In the genomic region with DNA sequence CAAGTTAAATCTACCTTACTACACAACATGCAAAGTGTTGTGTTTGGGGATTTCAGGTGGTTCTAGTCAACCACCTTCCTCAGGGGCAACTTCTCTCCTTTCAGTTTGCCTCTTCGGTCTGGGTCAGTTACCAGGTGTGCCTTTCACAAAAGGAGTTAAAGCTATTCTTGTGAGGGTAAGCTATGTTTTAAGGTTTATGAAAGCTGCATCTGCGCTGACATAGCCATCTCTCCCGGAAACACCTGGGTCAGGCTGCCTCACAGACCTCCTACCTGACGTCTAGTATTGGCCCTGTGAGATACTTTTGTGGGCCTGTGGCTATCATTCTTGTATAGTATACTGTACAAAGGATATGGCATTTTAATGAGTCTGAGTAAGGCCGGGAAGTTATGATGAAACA, we compare ENCODE assay signal across 33 cellular contexts.
DNase-seq lines count a peak whose midpoint lies in the region; ATAC-seq and TF ChIP-seq lines count a peak whose summit lies in the region.
"Had no signal": no experiment of that assay in that cellular context is flagged by ENCODE, and none has a peak within 500 bp of the region (broad histone marks: within the 10 kb centered on the region; RNA-seq: fewer than 3 reads in every experiment).

No MANE protein-coding gene starts in this region.

- CTCF ChIA-PET in activated CD8-positive, alpha-beta T cell treated with anti-CD3 and anti-CD28 coated beads for 36 hours (lab: Charles Lee): interaction anchor here (1.4 kb wide), 1 partner anchor 49 kb away, joined by 4 read pairs; no protein-coding TSS in a partner anchor
- CTCF ChIA-PET in activated CD8-positive, alpha-beta T cell treated with anti-CD3 and anti-CD28 coated beads, Interleukin-2, amount 10 ng/mL, durations not matched to agents 7 days and 5 days (lab: Charles Lee): no interaction called here

- TF ChIP-seq CTCF in activated CD8-positive, alpha-beta T cell treated with anti-CD3 and anti-CD28 coated beads for 36 hours (IDR thresholded peaks at IDR 0.05): no peak
- TF ChIP-seq CTCF in mucosa of descending colon (IDR thresholded peaks at IDR 0.05) (no peak), heart right ventricle (IDR thresholded peaks at IDR 0.05) (no peak)

- no peak overlapping the region for H3K4me3 Mint-ChIP-seq in activated CD8-positive, alpha-beta T cell treated with anti-CD3 and anti-CD28 coated beads for 36 hours
- no peak overlapping the region for H3K4me3 Mint-ChIP-seq in activated CD8-positive, alpha-beta T cell treated with anti-CD3 and anti-CD28 coated beads, Interleukin-2, amount 10 ng/mL, durations not matched to agents 7 days and 5 days
- no peak overlapping the region for H3K4me3 Mint-ChIP-seq in T-helper 17 cell
- H3K4me3 Mint-ChIP-seq: activated CD4-positive, alpha-beta T cell treated with anti-CD3 and anti-CD28 coated beads, Interleukin-2, amount 10 ng/mL, durations not matched to agents 24 days and 14 days; activated T-cell treated with anti-CD3 and anti-CD28 coated beads, Interleukin-2, amount 50 U/mL, for 24 hours; naive B cell; stimulated activated naive CD8-positive, alpha-beta T cell treated with anti-CD3 and anti-CD28 coated beads, Interleukin-15, Interleukin-2, amounts not matched to agents 100 ng/mL and 50 ng/mL, for 24 hours had no signal

- H3K9me3 Mint-ChIP-seq in activated CD8-positive, alpha-beta T cell treated with anti-CD3 and anti-CD28 coated beads for 36 hours: no peaks in the 10 kb centered on the region
- no peaks in the 10 kb centered on the region for H3K9me3 Mint-ChIP-seq in activated CD8-positive, alpha-beta T cell treated with anti-CD3 and anti-CD28 coated beads, Interleukin-2, amount 10 ng/mL, durations not matched to agents 7 days and 5 days (ENCODE audit: insufficient read depth)
- H3K9me3 Mint-ChIP-seq: activated CD4-positive, alpha-beta T cell treated with anti-CD3 and anti-CD28 coated beads, Interleukin-2, amount 10 ng/mL, durations not matched to agents 24 days and 14 days; activated T-cell treated with anti-CD3 and anti-CD28 coated beads, Interleukin-2, amount 50 U/mL, for 24 hours; naive B cell; stimulated activated naive CD8-positive, alpha-beta T cell treated with anti-CD3 and anti-CD28 coated beads, Interleukin-15, Interleukin-2, amounts not matched to agents 100 ng/mL and 50 ng/mL, for 24 hours had no signal

- H3K27ac ChIP-seq in right cardiac atrium (ENCODE audit: low read length) (no peak overlapping the region), heart right ventricle (no peak overlapping the region)
- H3K27ac ChIP-seq: 22Rv1, C4-2B, neutrophil, prostate gland, tibial nerve had no signal

- DNase-seq in activated CD8-positive, alpha-beta T cell treated with anti-CD3 and anti-CD28 coated beads for 36 hours: no peak
- no peak for DNase-seq in activated CD8-positive, alpha-beta T cell treated with anti-CD3 and anti-CD28 coated beads, Interleukin-2, amount 10 ng/mL, durations not matched to agents 7 days and 5 days
- DNase-seq in T-helper 17 cell (no peak), mucosa of descending colon (peak in 1 of 3 donors; percentile 21), right cardiac atrium (no peak), heart right ventricle (no peak)
- DNase-seq: activated CD4-positive, alpha-beta T cell treated with anti-CD3 and anti-CD28 coated beads, Interleukin-2, amount 10 ng/mL, durations not matched to agents 24 days and 14 days; activated gamma-delta T cell treated with Interleukin-2 at 50 U/mL for 16 hours; activated T-cell treated with anti-CD3 and anti-CD28 coated beads, Interleukin-2, amount 50 U/mL, for 24 hours; Caco-2; central memory CD4-positive, alpha-beta T cell; dermis blood vessel endothelial cell; heart left ventricle; kidney; MV-4-11; naive B cell; NCI-H2107; NCI-H345; NCI-H69; stimulated activated CD8-positive, alpha-beta memory T cell treated with anti-CD3 and anti-CD28 coated beads, Interleukin-4, amount 100 ng/mL, for 48 hours; SW 1271; T-helper 9 cell had no signal

- POLR2A ChIA-PET in activated CD8-positive, alpha-beta T cell treated with anti-CD3 and anti-CD28 coated beads for 36 hours (lab: Charles Lee): no interaction called here
- POLR2A ChIA-PET in activated CD8-positive, alpha-beta T cell treated with anti-CD3 and anti-CD28 coated beads, Interleukin-2, amount 10 ng/mL, durations not matched to agents 7 days and 5 days (lab: Charles Lee): no interaction called here

- H3K36me3 Mint-ChIP-seq in activated CD8-positive, alpha-beta T cell treated with anti-CD3 and anti-CD28 coated beads for 36 hours (ENCODE audit: low read depth): peaks cover 43% of the 10 kb centered on the region
- H3K36me3 Mint-ChIP-seq in activated CD8-positive, alpha-beta T cell treated with anti-CD3 and anti-CD28 coated beads, Interleukin-2, amount 10 ng/mL, durations not matched to agents 7 days and 5 days (ENCODE audit: low read depth): peaks cover 32% of the 10 kb centered on the region
- peaks cover 15% of the 10 kb centered on the region for H3K36me3 Mint-ChIP-seq in T-helper 17 cell (ENCODE audit: low read depth)

- H3K4me1 Mint-ChIP-seq in activated CD8-positive, alpha-beta T cell treated with anti-CD3 and anti-CD28 coated beads for 36 hours (ENCODE audit: low read depth): peaks cover 3% of the 10 kb centered on the region
- H3K4me1 Mint-ChIP-seq in activated CD8-positive, alpha-beta T cell treated with anti-CD3 and anti-CD28 coated beads, Interleukin-2, amount 10 ng/mL, durations not matched to agents 7 days and 5 days (ENCODE audit: low read depth): no peaks in the 10 kb centered on the region
- peaks cover 3% of the 10 kb centered on the region for H3K4me1 Mint-ChIP-seq in T-helper 17 cell

- no peak overlapping the region for H3K4me3 ChIP-seq in mucosa of descending colon
- H3K4me3 ChIP-seq in right cardiac atrium (ENCODE audit: low read length): no peak overlapping the region
- no peak overlapping the region for H3K4me3 ChIP-seq in heart right ventricle
- H3K4me3 ChIP-seq: esophagus muscularis mucosa, heart left ventricle, prostate gland, tibial nerve had no signal

- H3K27me3 ChIP-seq in right cardiac atrium (ENCODE audit: control insufficient read depth, insufficient read depth) (no peaks in the 10 kb centered on the region), heart right ventricle (no peaks in the 10 kb centered on the region)
- H3K27me3 ChIP-seq: esophagus muscularis mucosa, heart left ventricle, neutrophil, tibial nerve had no signal

- peaks cover 3% of the 10 kb centered on the region for H3K4me1 ChIP-seq in mucosa of descending colon (ENCODE audit: low read depth)
- H3K4me1 ChIP-seq in right cardiac atrium (ENCODE audit: control insufficient read depth, insufficient read depth, low read length): peaks cover 5% of the 10 kb centered on the region
- H3K4me1 ChIP-seq in heart right ventricle: peaks cover 4 to 31% (median 17%) of the 10 kb centered on the region in 9 donors

- intact Hi-C loops in activated CD8-positive, alpha-beta T cell treated with anti-CD3 and anti-CD28 coated beads for 36 hours (cut with micrococcal nuclease): no loop called here
- intact Hi-C loops in mucosa of descending colon (cut with DNase I, micrococcal nuclease): no loop called here
- intact Hi-C loops in right cardiac atrium (cut with DNase I): no loop called here
- intact Hi-C loops in heart right ventricle (cut with DNase I): no loop called here

- H3K9me3 ChIP-seq in T-helper 17 cell (ENCODE audit: control insufficient read depth, low read length, poor library complexity, severe bottlenecking) (no peaks in the 10 kb centered on the region), mucosa of descending colon (no peaks in the 10 kb centered on the region), right cardiac atrium (ENCODE audit: control insufficient read depth, low read length) (no peaks in the 10 kb centered on the region), heart right ventricle (no peaks in the 10 kb centered on the region)
- H3K9me3 ChIP-seq: Caco-2, esophagus muscularis mucosa, heart left ventricle, neutrophil, prostate gland, tibial nerve had no signal

- peak overlapping the region; percentile 52 for H3K27ac Mint-ChIP-seq in activated CD8-positive, alpha-beta T cell treated with anti-CD3 and anti-CD28 coated beads for 36 hours
- no peak overlapping the region for H3K27ac Mint-ChIP-seq in activated CD8-positive, alpha-beta T cell treated with anti-CD3 and anti-CD28 coated beads, Interleukin-2, amount 10 ng/mL, durations not matched to agents 7 days and 5 days
- H3K27ac Mint-ChIP-seq in T-helper 17 cell: peak overlapping the region; percentile 49
- H3K27ac Mint-ChIP-seq: activated CD4-positive, alpha-beta T cell treated with anti-CD3 and anti-CD28 coated beads, Interleukin-2, amount 10 ng/mL, durations not matched to agents 24 days and 14 days; activated T-cell treated with anti-CD3 and anti-CD28 coated beads, Interleukin-2, amount 50 U/mL, for 24 hours; naive B cell; stimulated activated naive CD8-positive, alpha-beta T cell treated with anti-CD3 and anti-CD28 coated beads, Interleukin-15, Interleukin-2, amounts not matched to agents 100 ng/mL and 50 ng/mL, for 24 hours had no signal

- 98% methylated on average over 5 of the region's 5 CpGs for WGBS in right cardiac atrium
- 96 to 98% methylated on average over 5 of the region's 5 CpGs for WGBS in heart right ventricle, 2 donors

- no peaks in the 10 kb centered on the region for H3K27me3 Mint-ChIP-seq in activated CD8-positive, alpha-beta T cell treated with anti-CD3 and anti-CD28 coated beads for 36 hours
- no peaks in the 10 kb centered on the region for H3K27me3 Mint-ChIP-seq in activated CD8-positive, alpha-beta T cell treated with anti-CD3 and anti-CD28 coated beads, Interleukin-2, amount 10 ng/mL, durations not matched to agents 7 days and 5 days (ENCODE audit: low read depth)
- no peaks in the 10 kb centered on the region for H3K27me3 Mint-ChIP-seq in T-helper 17 cell
- H3K27me3 Mint-ChIP-seq: activated CD4-positive, alpha-beta T cell treated with anti-CD3 and anti-CD28 coated beads, Interleukin-2, amount 10 ng/mL, durations not matched to agents 24 days and 14 days; activated T-cell treated with anti-CD3 and anti-CD28 coated beads, Interleukin-2, amount 50 U/mL, for 24 hours; naive B cell; stimulated activated naive CD8-positive, alpha-beta T cell treated with anti-CD3 and anti-CD28 coated beads, Interleukin-15, Interleukin-2, amounts not matched to agents 100 ng/mL and 50 ng/mL, for 24 hours had no signal

- ATAC-seq in activated CD8-positive, alpha-beta T cell treated with anti-CD3 and anti-CD28 coated beads for 36 hours: no peak
- no peak for ATAC-seq in activated CD8-positive, alpha-beta T cell treated with anti-CD3 and anti-CD28 coated beads, Interleukin-2, amount 10 ng/mL, durations not matched to agents 7 days and 5 days
- no peak for ATAC-seq in T-helper 17 cell
- ATAC-seq in mucosa of descending colon: peak; percentile 55
- ATAC-seq in right cardiac atrium: no peak
- no peak for ATAC-seq in heart right ventricle
- ATAC-seq in GM19395 (IDR thresholded peaks at IDR 0.05; ENCODE audit: unreplicated experiment): no peak
- ATAC-seq in esophagus mucosa: no peak
- ATAC-seq: heart left ventricle, Panc1, sciatic nerve had no signal

- H3K36me3 ChIP-seq in mucosa of descending colon (ENCODE audit: low read depth): no peaks in the 10 kb centered on the region
- peaks cover 0 to 71% (median 6%) of the 10 kb centered on the region in 9 donors for H3K36me3 ChIP-seq in heart right ventricle
- H3K36me3 ChIP-seq: prostate gland had no signal
